In the genomic region with DNA sequence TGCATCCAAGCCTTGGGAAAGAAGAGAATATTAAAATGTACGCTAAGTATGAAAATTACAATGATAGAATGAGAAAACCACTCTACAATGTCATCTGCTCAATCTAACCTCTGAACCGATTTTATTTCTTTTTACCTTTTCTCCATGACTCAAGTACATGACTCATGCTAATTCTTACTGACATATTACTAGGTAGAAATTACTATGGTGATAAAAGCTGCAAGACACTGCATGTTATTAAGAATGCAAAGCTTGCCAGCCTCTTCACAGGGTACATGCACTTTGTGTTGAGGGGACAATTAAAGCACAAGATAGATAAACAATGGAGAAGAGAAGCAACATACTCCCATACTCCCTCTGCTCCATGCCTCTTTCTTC, we compare ENCODE assay signal across 14 cellular contexts. TPM values are rescaled to one million over a fixed set of nuclear protein-coding genes. Genes with fewer than 3 reads are reported as not detected.
DNase-seq lines count a peak whose midpoint lies in the region; ATAC-seq, FAIRE-seq and TF ChIP-seq lines count a peak whose summit lies in the region.
"Had no signal": no experiment of that assay in that cellular context is flagged by ENCODE, and none has a peak within 500 bp of the region (broad histone marks: within the 10 kb centered on the region; RNA-seq: fewer than 3 reads in every experiment).

No MANE protein-coding gene starts in this region.

- no peaks in the 10 kb centered on the region for H3K27me3 Mint-ChIP-seq in activated T-helper 1 cell treated with anti-CD3 and anti-CD28 coated beads, Interleukin-12 subunit alpha, Interleukin-12 subunit beta, Interleukin-2, Interleukin-4 antibody, amounts not matched to agents 30 ng/mL and 10 ng/mL and 1 ng/mL, durations not matched to agents 14 hours and 24 hours and 36 hours (ENCODE audit: insufficient read depth)
- H3K27me3 Mint-ChIP-seq: activated CD4-positive, alpha-beta T cell treated with anti-CD3 and anti-CD28 coated beads, Interleukin-2, amount 10 ng/mL, durations not matched to agents 7 days and 5 days; central memory CD8-positive, alpha-beta T cell had no signal

- peak; percentile 38 for FAIRE-seq in GM12892 (lab: Jason Lieb, UNC)

- no peak overlapping the region for H3K4me3 ChIP-seq in heart right ventricle
- no peak overlapping the region for H3K4me3 ChIP-seq in hepatocyte
- H3K4me3 ChIP-seq in right lobe of liver, result no peak overlapping the region
- H3K4me3 ChIP-seq in Karpas-422 (ENCODE audit: low read length), result no peak overlapping the region
- H3K4me3 ChIP-seq: transverse colon had no signal

- H4K20me1 ChIP-seq in hepatocyte (ENCODE audit: insufficient read depth, poor library complexity, severe bottlenecking) (no peaks in the 10 kb centered on the region), Karpas-422 (ENCODE audit: insufficient read depth, low read depth, low read length) (peaks cover 5% of the 10 kb centered on the region; the same call in 1 of the 2 replicates)

- H3K27ac ChIP-seq in heart right ventricle, result peak overlapping the region in 9 of 10 donors; percentile 29 to 77 (median 70)
- H3K27ac ChIP-seq in hepatocyte, result no peak overlapping the region
- no peak overlapping the region for H3K27ac ChIP-seq in right lobe of liver
- no peak overlapping the region for H3K27ac ChIP-seq in Karpas-422 (ENCODE audit: low read length)
- H3K27ac ChIP-seq: transverse colon had no signal

- peak; percentile 35 for DNase-seq in A172 (ENCODE audit: low spot score)
- DNase-seq in GM12892 (ENCODE audit: insufficient read length), result no peak
- no peak for DNase-seq in activated T-helper 1 cell treated with anti-CD3 and anti-CD28 coated beads, Interleukin-12 subunit alpha, Interleukin-12 subunit beta, Interleukin-2, Interleukin-4 antibody, amounts not matched to agents 30 ng/mL and 10 ng/mL and 1 ng/mL, durations not matched to agents 14 hours and 24 hours and 36 hours (ENCODE audit: low spot score)
- no peak for DNase-seq in heart right ventricle
- no peak for DNase-seq in hepatocyte (ENCODE audit: low spot score)
- no peak for DNase-seq in left lobe of liver (ENCODE audit: low spot score)
- DNase-seq in right lobe of liver, result no peak
- no peak for DNase-seq in Karpas-422
- DNase-seq: activated CD4-positive, alpha-beta T cell treated with anti-CD3 and anti-CD28 coated beads, Interleukin-2, amount 10 ng/mL, durations not matched to agents 7 days and 5 days; NCI-H1694 treated with DMSO at 0.1 percent for 48 hours; NCI-H748 treated with DMSO at 0.1 percent for 48 hours; RPMI8226; transverse colon had no signal

- H2AFZ ChIP-seq in hepatocyte, result no peak overlapping the region
- no peak overlapping the region for H2AFZ ChIP-seq in Karpas-422 (ENCODE audit: low read length)

- H3K36me3 Mint-ChIP-seq in activated T-helper 1 cell treated with anti-CD3 and anti-CD28 coated beads, Interleukin-12 subunit alpha, Interleukin-12 subunit beta, Interleukin-2, Interleukin-4 antibody, amounts not matched to agents 30 ng/mL and 10 ng/mL and 1 ng/mL, durations not matched to agents 14 hours and 24 hours and 36 hours (ENCODE audit: low read depth), result peaks cover 51% of the 10 kb centered on the region

- H3K4me1 Mint-ChIP-seq in activated T-helper 1 cell treated with anti-CD3 and anti-CD28 coated beads, Interleukin-12 subunit alpha, Interleukin-12 subunit beta, Interleukin-2, Interleukin-4 antibody, amounts not matched to agents 30 ng/mL and 10 ng/mL and 1 ng/mL, durations not matched to agents 14 hours and 24 hours and 36 hours (ENCODE audit: low read depth), result peaks cover 12% of the 10 kb centered on the region
- H3K4me1 Mint-ChIP-seq: activated CD4-positive, alpha-beta T cell treated with anti-CD3 and anti-CD28 coated beads, Interleukin-2, amount 10 ng/mL, durations not matched to agents 7 days and 5 days; central memory CD8-positive, alpha-beta T cell had no signal

- H3K36me3 ChIP-seq in heart right ventricle (peaks cover 7 to 95% (median 39%) of the 10 kb centered on the region in 9 donors), hepatocyte (replicated peaks; ENCODE audit: insufficient read depth, low read depth) (no peaks in the 10 kb centered on the region), right lobe of liver (peaks cover 0 to 52% (median 26%) of the 10 kb centered on the region in 4 donors), Karpas-422 (ENCODE audit: insufficient read depth, low read length) (peaks cover 50% of the 10 kb centered on the region)

- H3K4me2 ChIP-seq in hepatocyte (no peak overlapping the region), Karpas-422 (ENCODE audit: low read depth, low read length, poor library complexity, severe bottlenecking) (no peak overlapping the region)

- 92 to 93% methylated on average over 2 of the region's 2 CpGs for WGBS in heart right ventricle, 2 donors
- 96% methylated on average over 2 of the region's 2 CpGs for WGBS in hepatocyte (ENCODE audit: low lambda C conversion rate, missing lambda C conversion rate)
- WGBS in right lobe of liver (ENCODE audit: insufficient coverage, low coverage, low lambda C conversion rate, missing lambda C conversion rate), result 96% methylated on average over 2 of the region's 2 CpGs

- H3K27ac Mint-ChIP-seq in activated T-helper 1 cell treated with anti-CD3 and anti-CD28 coated beads, Interleukin-12 subunit alpha, Interleukin-12 subunit beta, Interleukin-2, Interleukin-4 antibody, amounts not matched to agents 30 ng/mL and 10 ng/mL and 1 ng/mL, durations not matched to agents 14 hours and 24 hours and 36 hours, result peak overlapping the region; percentile 7
- H3K27ac Mint-ChIP-seq: activated CD4-positive, alpha-beta T cell treated with anti-CD3 and anti-CD28 coated beads, Interleukin-2, amount 10 ng/mL, durations not matched to agents 7 days and 5 days had no signal

- H3K79me2 ChIP-seq in hepatocyte (no peaks in the 10 kb centered on the region), Karpas-422 (ENCODE audit: low read length) (peaks cover 7% of the 10 kb centered on the region; the same call in 1 of the 2 replicates)

- H3K4me1 ChIP-seq in heart right ventricle, result peaks cover 0 to 40% (median 9%) of the 10 kb centered on the region in 9 donors
- H3K4me1 ChIP-seq in hepatocyte (ENCODE audit: insufficient read depth), result no peaks in the 10 kb centered on the region
- no peaks in the 10 kb centered on the region for H3K4me1 ChIP-seq in right lobe of liver
- no peaks in the 10 kb centered on the region for H3K4me1 ChIP-seq in Karpas-422 (ENCODE audit: low read length)
- H3K4me1 ChIP-seq: transverse colon had no signal

- no peaks in the 10 kb centered on the region for H3K9me3 Mint-ChIP-seq in activated T-helper 1 cell treated with anti-CD3 and anti-CD28 coated beads, Interleukin-12 subunit alpha, Interleukin-12 subunit beta, Interleukin-2, Interleukin-4 antibody, amounts not matched to agents 30 ng/mL and 10 ng/mL and 1 ng/mL, durations not matched to agents 14 hours and 24 hours and 36 hours
- H3K9me3 Mint-ChIP-seq: activated CD4-positive, alpha-beta T cell treated with anti-CD3 and anti-CD28 coated beads, Interleukin-2, amount 10 ng/mL, durations not matched to agents 7 days and 5 days; central memory CD8-positive, alpha-beta T cell had no signal

- no peak for TF ChIP-seq POLR2A in GM12892 (IDR thresholded peaks at IDR 0.05; ENCODE audit: low read depth, low read length)
- TF ChIP-seq POLR2A in right lobe of liver (IDR thresholded peaks at IDR 0.05), result no peak

- H3K27me3 ChIP-seq in heart right ventricle (no peaks in the 10 kb centered on the region), hepatocyte (no peaks in the 10 kb centered on the region), right lobe of liver (no peaks in the 10 kb centered on the region), Karpas-422 (ENCODE audit: low read length) (no peaks in the 10 kb centered on the region)
- H3K27me3 ChIP-seq: transverse colon had no signal

- H3K9ac ChIP-seq in Karpas-422 (ENCODE audit: low read length), result no peak overlapping the region

- no peaks in the 10 kb centered on the region for H3K9me2 ChIP-seq in hepatocyte (replicated peaks; ENCODE audit: insufficient read depth)
- no peaks in the 10 kb centered on the region for H3K9me2 ChIP-seq in Karpas-422 (replicated peaks; ENCODE audit: insufficient read depth, low read length)

- intact Hi-C loops in activated T-helper 1 cell treated with anti-CD3 and anti-CD28 coated beads, Interleukin-12 subunit alpha, Interleukin-12 subunit beta, Interleukin-2, Interleukin-4 antibody, amounts not matched to agents 30 ng/mL and 10 ng/mL and 1 ng/mL, durations not matched to agents 14 hours and 24 hours and 36 hours (cut with micrococcal nuclease), result no loop called here
- intact Hi-C loops in heart right ventricle (cut with DNase I), result no loop called here
- intact Hi-C loops in right lobe of liver (cut with DNase I), result no loop called here

- H3K4me3 Mint-ChIP-seq in activated T-helper 1 cell treated with anti-CD3 and anti-CD28 coated beads, Interleukin-12 subunit alpha, Interleukin-12 subunit beta, Interleukin-2, Interleukin-4 antibody, amounts not matched to agents 30 ng/mL and 10 ng/mL and 1 ng/mL, durations not matched to agents 14 hours and 24 hours and 36 hours, result no peak overlapping the region
- H3K4me3 Mint-ChIP-seq: activated CD4-positive, alpha-beta T cell treated with anti-CD3 and anti-CD28 coated beads, Interleukin-2, amount 10 ng/mL, durations not matched to agents 7 days and 5 days; central memory CD8-positive, alpha-beta T cell had no signal

- ATAC-seq in heart right ventricle (peak in 1 of 8 donors; percentile 26), left lobe of liver (no peak), right lobe of liver (no peak)

- H3K9me3 ChIP-seq in heart right ventricle (no peaks in the 10 kb centered on the region), hepatocyte (ENCODE audit: low read depth) (no peaks in the 10 kb centered on the region), right lobe of liver (no peaks in the 10 kb centered on the region), Karpas-422 (ENCODE audit: low read length) (no peaks in the 10 kb centered on the region)
- H3K9me3 ChIP-seq: transverse colon had no signal

- no peak for TF ChIP-seq CTCF in heart right ventricle (IDR thresholded peaks at IDR 0.05)
- no peak for TF ChIP-seq CTCF in hepatocyte (IDR thresholded peaks at IDR 0.05; ENCODE audit: poor library complexity)
- no peak for TF ChIP-seq CTCF in right lobe of liver (IDR thresholded peaks at IDR 0.05)

RNA-seq across cellular contexts. Expression of a gene that starts 20.7 kb away (rescaled TPM):
- 9.0 and 11.3 TPM in 2 replicates for total RNA-seq in A172 (2014; rRNA removed; shearing (Covaris generic))
- polyA plus RNA-seq in GM12892 (2012; ENCODE audit: missing spikeins), result not detected
- 6.6 and 7.1 TPM in 2 replicates for total RNA-seq in activated T-helper 1 cell treated with anti-CD3 and anti-CD28 coated beads, Interleukin-12 subunit alpha, Interleukin-12 subunit beta, Interleukin-2, Interleukin-4 antibody, amounts not matched to agents 30 ng/mL and 10 ng/mL and 1 ng/mL, durations not matched to agents 14 hours and 24 hours and 36 hours
- total RNA-seq in heart right ventricle, result 1 to 10 TPM; 2.2 to 4.0 (median 3.4) TPM
- polyA plus RNA-seq in heart right ventricle, result 1 to 10 TPM; 2.8 to 5.6 TPM
- 10.2 and 10.7 TPM in 2 replicates for total RNA-seq in hepatocyte
- polyA plus RNA-seq in hepatocyte, result 1.6 TPM in 1 of 2 replicates, not detected in the other
- 3.7 TPM for total RNA-seq in left lobe of liver
- total RNA-seq in right lobe of liver, result 1 to 10 TPM; 1.6 to 4.7 (median 3.4) TPM
- total RNA-seq in Karpas-422 (2014; rRNA removed; shearing (Covaris generic); ENCODE audit: low replicate concordance), result 3.2 and 4.0 TPM in 2 replicates

RNA-seq across cellular contexts. Expression of a gene that starts 46.6 kb away (rescaled TPM):
- total RNA-seq in A172 (2014; rRNA removed; shearing (Covaris generic)), result 6.2 and 13.8 TPM in 2 replicates
- polyA plus RNA-seq in GM12892 (2012; ENCODE audit: missing spikeins), result 0.28 TPM
- 4.8 and 5.1 TPM in 2 replicates for total RNA-seq in activated T-helper 1 cell treated with anti-CD3 and anti-CD28 coated beads, Interleukin-12 subunit alpha, Interleukin-12 subunit beta, Interleukin-2, Interleukin-4 antibody, amounts not matched to agents 30 ng/mL and 10 ng/mL and 1 ng/mL, durations not matched to agents 14 hours and 24 hours and 36 hours
- total RNA-seq in heart right ventricle (100 to 1,000 TPM; 150 to 285 (median 160) TPM), hepatocyte (3.9 and 4.0 TPM in 2 replicates), left lobe of liver (31.0 TPM), right lobe of liver (10 to 100 TPM in 5 of 6 experiments, 1 to 10 TPM in 1; 6.6 to 37.7 (median 19.5) TPM)
- polyA plus RNA-seq in heart right ventricle (100 to 1,000 TPM; 148 to 687 TPM), hepatocyte (8.3 and 14.9 TPM in 2 replicates)
- 0.32 and 0.56 TPM in 2 replicates for total RNA-seq in Karpas-422 (2014; rRNA removed; shearing (Covaris generic); ENCODE audit: low replicate concordance)

Comparison
In these comparisons a context has a peak if more than half of its experiments do, and no peak if none do; other contexts are left out.
1. H3K27ac ChIP-seq: peak in heart right ventricle (9 of 10); none in hepatocyte (single experiment), right lobe of liver (0 of 3) and Karpas-422 (single experiment).